ENCODE assay signal across 12 cellular contexts in the genomic region with DNA sequence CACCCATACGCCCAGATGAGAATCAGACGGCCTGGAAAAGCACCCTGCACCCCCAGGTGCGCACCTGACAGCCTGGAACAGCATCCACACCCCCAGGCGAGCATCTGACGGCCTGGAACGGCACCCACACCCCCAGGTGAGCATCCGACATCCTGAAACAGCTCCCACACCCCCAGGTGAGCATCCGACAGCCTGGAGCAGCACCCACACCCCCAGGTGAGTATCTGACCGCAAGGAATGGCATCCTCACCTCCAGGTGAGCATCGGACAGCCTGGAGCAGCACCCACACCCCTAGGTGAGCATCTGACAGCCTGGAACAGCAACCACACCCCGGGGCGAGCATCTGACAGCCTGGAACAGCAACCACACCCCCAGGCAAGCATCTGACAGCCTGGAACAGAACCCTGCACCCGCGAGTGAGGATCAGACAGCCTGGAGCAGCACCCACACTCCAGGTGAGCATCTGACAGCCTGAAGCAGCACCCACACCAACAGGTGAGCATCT. TPM values are rescaled to one million over a fixed set of nuclear protein-coding genes. Genes with fewer than 3 reads are reported as not detected.
DNase-seq lines count a peak whose midpoint lies in the region; ATAC-seq and TF ChIP-seq lines count a peak whose summit lies in the region.
"Not testable (repeated sequence)": the region's sequence is repeated elsewhere in the genome, so short reads cannot be mapped to it uniquely, and the experiment has no call there.
"Had no signal": no experiment of that assay in that cellular context is flagged by ENCODE, and none has a peak within 500 bp of the region (broad histone marks: within the 10 kb centered on the region; RNA-seq: fewer than 3 reads in every experiment).

No MANE protein-coding gene starts in this region.

- H3K27me3 ChIP-seq in left ventricle myocardium inferior (ENCODE audit: low read depth): peaks cover 40% of the 10 kb centered on the region
- not testable (repeated sequence) for H3K27me3 ChIP-seq in mesenchymal stem cell (ENCODE audit: control insufficient read depth in 1 of 2, insufficient read depth in 1 of 2, low read length in 2 of 2); trophoblast cell (ENCODE audit: insufficient read depth, low read length)
- H3K27me3 ChIP-seq in suprapubic skin: peaks cover 53% of the 10 kb centered on the region

- H3K27me3 Mint-ChIP-seq in activated CD8-positive, alpha-beta T cell treated with anti-CD3 and anti-CD28 coated beads, Interleukin-2, amount 10 ng/mL, durations not matched to agents 7 days and 5 days (ENCODE audit: low read depth); activated naive CD8-positive, alpha-beta T cell treated with anti-CD3 and anti-CD28 coated beads, Interleukin-2, amount 10 ng/mL, durations not matched to agents 7 days and 5 days: not testable (repeated sequence)

- CTCF ChIA-PET in activated CD8-positive, alpha-beta T cell treated with anti-CD3 and anti-CD28 coated beads, Interleukin-2, amount 10 ng/mL, durations not matched to agents 7 days and 5 days (lab: Charles Lee): not testable (repeated sequence)

- H3K79me1 ChIP-seq in mesenchymal stem cell (replicated peaks; ENCODE audit: low read length, poor library complexity, severe bottlenecking); trophoblast cell (ENCODE audit: low read length): not testable (repeated sequence)

- peak overlapping the region; percentile 2 for H2AFZ ChIP-seq in mesenchymal stem cell (ENCODE audit: low read depth, low read length)
- not testable (repeated sequence) for H2AFZ ChIP-seq in trophoblast cell (ENCODE audit: insufficient read depth, low read length, poor library complexity)

- H3K4me3 ChIP-seq in left ventricle myocardium inferior; mesenchymal stem cell (ENCODE audit: insufficient read depth in 1 of 2, low read depth in 1 of 2, low read length in 2 of 2); suprapubic skin: not testable (repeated sequence)
- peak overlapping the region; percentile 1 for H3K4me3 ChIP-seq in trophoblast cell (ENCODE audit: low read depth, low read length)

- H3K4me3 Mint-ChIP-seq in activated CD8-positive, alpha-beta T cell treated with anti-CD3 and anti-CD28 coated beads, Interleukin-2, amount 10 ng/mL, durations not matched to agents 7 days and 5 days; activated naive CD8-positive, alpha-beta T cell treated with anti-CD3 and anti-CD28 coated beads, Interleukin-2, amount 10 ng/mL, durations not matched to agents 7 days and 5 days: not testable (repeated sequence)

- H3K4ac ChIP-seq in mesenchymal stem cell (ENCODE audit: low read depth in 1 of 2, low read length in 2 of 2); trophoblast cell (ENCODE audit: low read depth, low read length): not testable (repeated sequence)

- H3K9ac ChIP-seq in mesenchymal stem cell (ENCODE audit: low read length); trophoblast cell (ENCODE audit: low read length): not testable (repeated sequence)

- H4K12ac ChIP-seq in trophoblast cell (ENCODE audit: low read depth, low read length): not testable (repeated sequence)

- intact Hi-C loops in left ventricle myocardium inferior (cut with micrococcal nuclease): not testable (repeated sequence)

- not testable (repeated sequence) for H3K23ac ChIP-seq in mesenchymal stem cell (ENCODE audit: low read length in 2 of 2); trophoblast cell (ENCODE audit: low read length)

- 43% methylated on average over 14 of the region's 14 CpGs for WGBS in mesenchymal stem cell
- WGBS in trophoblast cell (ENCODE audit: extremely low coverage, insufficient coverage, insufficient read length): no CpG with 5 or more reads among the region's 14 CpGs
- WGBS in suprapubic skin: 41% methylated on average over 14 of the region's 14 CpGs

- not testable (repeated sequence) for H3K18ac ChIP-seq in mesenchymal stem cell (ENCODE audit: low read depth in 1 of 2, low read length in 2 of 2); trophoblast cell (ENCODE audit: low read length)

- H4K91ac ChIP-seq in mesenchymal stem cell (ENCODE audit: low read length); trophoblast cell (ENCODE audit: low read depth, low read length): not testable (repeated sequence)

- DNase-seq in CD1c-positive myeloid dendritic cell (ENCODE audit: extremely low spot score) (peak; percentile 3), NAMALWA (ENCODE audit: low spot score) (peak; percentile 38), left ventricle myocardium inferior (peak; percentile 21), suprapubic skin (ENCODE audit: low spot score in 2 of 2) (peak; percentile 71 to 88)
- not testable (repeated sequence) for DNase-seq in activated CD8-positive, alpha-beta T cell treated with anti-CD3 and anti-CD28 coated beads, Interleukin-2, amount 10 ng/mL, durations not matched to agents 7 days and 5 days; mesenchymal stem cell; trophoblast cell
- DNase-seq in activated naive CD8-positive, alpha-beta T cell treated with anti-CD3 and anti-CD28 coated beads, Interleukin-2, amount 10 ng/mL, durations not matched to agents 7 days and 5 days: peak; percentile 47

- H2BK120ac ChIP-seq in mesenchymal stem cell (ENCODE audit: low read depth, low read length); trophoblast cell (ENCODE audit: insufficient read depth, low read length, poor library complexity): not testable (repeated sequence)

- H3K9me3 ChIP-seq in left ventricle myocardium inferior (replicated peaks); suprapubic skin: not testable (repeated sequence)
- H3K9me3 ChIP-seq in mesenchymal stem cell (ENCODE audit: control insufficient read depth, low read length): peaks cover 19% of the 10 kb centered on the region
- H3K9me3 ChIP-seq in trophoblast cell (ENCODE audit: insufficient read depth, low read depth, low read length): peaks cover 63% of the 10 kb centered on the region

- ATAC-seq in activated CD8-positive, alpha-beta T cell treated with anti-CD3 and anti-CD28 coated beads, Interleukin-2, amount 10 ng/mL, durations not matched to agents 7 days and 5 days; activated naive CD8-positive, alpha-beta T cell treated with anti-CD3 and anti-CD28 coated beads, Interleukin-2, amount 10 ng/mL, durations not matched to agents 7 days and 5 days (ENCODE audit: low read depth): not testable (repeated sequence)

- H2BK5ac ChIP-seq in mesenchymal stem cell (ENCODE audit: low read depth, low read length, poor library complexity, severe bottlenecking); trophoblast cell (ENCODE audit: low read depth, low read length, poor library complexity): not testable (repeated sequence)

- H3K27ac Mint-ChIP-seq in activated CD8-positive, alpha-beta T cell treated with anti-CD3 and anti-CD28 coated beads, Interleukin-2, amount 10 ng/mL, durations not matched to agents 7 days and 5 days: peak overlapping the region; percentile 61
- H3K27ac Mint-ChIP-seq in activated naive CD8-positive, alpha-beta T cell treated with anti-CD3 and anti-CD28 coated beads, Interleukin-2, amount 10 ng/mL, durations not matched to agents 7 days and 5 days: not testable (repeated sequence)

- H2BK15ac ChIP-seq in mesenchymal stem cell (ENCODE audit: low read depth, poor library complexity, severe bottlenecking): not testable (repeated sequence)

- not testable (repeated sequence) for TF ChIP-seq POLR2A in suprapubic skin (IDR thresholded peaks at IDR 0.05)

- H3K36me3 Mint-ChIP-seq in activated CD8-positive, alpha-beta T cell treated with anti-CD3 and anti-CD28 coated beads, Interleukin-2, amount 10 ng/mL, durations not matched to agents 7 days and 5 days (ENCODE audit: low read depth); activated naive CD8-positive, alpha-beta T cell treated with anti-CD3 and anti-CD28 coated beads, Interleukin-2, amount 10 ng/mL, durations not matched to agents 7 days and 5 days: not testable (repeated sequence)

- H2BK12ac ChIP-seq in mesenchymal stem cell (ENCODE audit: low read length in 2 of 2); trophoblast cell (ENCODE audit: low read length): not testable (repeated sequence)

- not testable (repeated sequence) for H3K14ac ChIP-seq in mesenchymal stem cell (ENCODE audit: low read length in 2 of 2); trophoblast cell (ENCODE audit: low read length)

- H3K4me1 ChIP-seq in left ventricle myocardium inferior; mesenchymal stem cell (ENCODE audit: control insufficient read depth, insufficient read depth, low read depth, low read length); trophoblast cell (ENCODE audit: control insufficient read depth in 1 of 2, insufficient read depth in 2 of 2, low read length in 2 of 2); suprapubic skin: not testable (repeated sequence)

- not testable (repeated sequence) for H2AK5ac ChIP-seq in mesenchymal stem cell (ENCODE audit: low read length, severe bottlenecking); trophoblast cell (ENCODE audit: low read length)

- not testable (repeated sequence) for H3K4me2 ChIP-seq in mesenchymal stem cell (ENCODE audit: low read length, poor library complexity, severe bottlenecking); trophoblast cell (ENCODE audit: low read length)

- POLR2A ChIA-PET in activated CD8-positive, alpha-beta T cell treated with anti-CD3 and anti-CD28 coated beads, Interleukin-2, amount 10 ng/mL, durations not matched to agents 7 days and 5 days (lab: Charles Lee); activated naive CD8-positive, alpha-beta T cell treated with anti-CD3 and anti-CD28 coated beads, Interleukin-2, amount 10 ng/mL, durations not matched to agents 7 days and 5 days (lab: Charles Lee): not testable (repeated sequence)

- H3K79me2 ChIP-seq in trophoblast cell (ENCODE audit: control insufficient read depth, insufficient read depth, low read length, poor library complexity): not testable (repeated sequence)

- not testable (repeated sequence) for H3K27ac ChIP-seq in left ventricle myocardium inferior (replicated peaks); mesenchymal stem cell (ENCODE audit: low read length, poor library complexity, severe bottlenecking); trophoblast cell (ENCODE audit: low read depth, low read length); suprapubic skin

- TF ChIP-seq CTCF in left ventricle myocardium inferior (IDR thresholded peaks at IDR 0.05; ENCODE audit: borderline replicate concordance); suprapubic skin (IDR thresholded peaks at IDR 0.05): not testable (repeated sequence)

- not testable (repeated sequence) for H3K9me3 Mint-ChIP-seq in activated CD8-positive, alpha-beta T cell treated with anti-CD3 and anti-CD28 coated beads, Interleukin-2, amount 10 ng/mL, durations not matched to agents 7 days and 5 days (ENCODE audit: insufficient read depth); activated naive CD8-positive, alpha-beta T cell treated with anti-CD3 and anti-CD28 coated beads, Interleukin-2, amount 10 ng/mL, durations not matched to agents 7 days and 5 days

- not testable (repeated sequence) for TF ChIP-seq EP300 in suprapubic skin (IDR thresholded peaks at IDR 0.05)

- not testable (repeated sequence) for H4K8ac ChIP-seq in mesenchymal stem cell (ENCODE audit: low read length); trophoblast cell (ENCODE audit: low read depth, low read length)

- not testable (repeated sequence) for H3K36me3 ChIP-seq in left ventricle myocardium inferior; mesenchymal stem cell (ENCODE audit: control insufficient read depth in 1 of 2, insufficient read depth in 2 of 2, low read depth in 1 of 2, low read length in 2 of 2); trophoblast cell (ENCODE audit: control insufficient read depth in 1 of 2, insufficient read depth in 2 of 2, low read length in 2 of 2); suprapubic skin

- not testable (repeated sequence) for H3K4me1 Mint-ChIP-seq in activated CD8-positive, alpha-beta T cell treated with anti-CD3 and anti-CD28 coated beads, Interleukin-2, amount 10 ng/mL, durations not matched to agents 7 days and 5 days (ENCODE audit: low read depth); activated naive CD8-positive, alpha-beta T cell treated with anti-CD3 and anti-CD28 coated beads, Interleukin-2, amount 10 ng/mL, durations not matched to agents 7 days and 5 days

RNA-seq across cellular contexts. Expression of a gene that starts 21.7 kb away (rescaled TPM):
- total RNA-seq in activated CD8-positive, alpha-beta T cell treated with anti-CD3 and anti-CD28 coated beads, Interleukin-2, amount 10 ng/mL, durations not matched to agents 7 days and 5 days: 1 to 10 TPM; 3.7 to 4.0 TPM
- 1 to 10 TPM; 3.0 to 4.1 TPM for total RNA-seq in activated naive CD8-positive, alpha-beta T cell treated with anti-CD3 and anti-CD28 coated beads, Interleukin-2, amount 10 ng/mL, durations not matched to agents 7 days and 5 days
- 0.82 TPM for total RNA-seq in left ventricle myocardium inferior
- not detected for polyA plus RNA-seq in mesenchymal stem cell (2013, experiment 1 of 2)
- polyA plus RNA-seq in mesenchymal stem cell (2013, experiment 2 of 2): not detected
- polyA plus RNA-seq in trophoblast cell (2013): 0.65 and 0.66 TPM in 2 replicates
- total RNA-seq in suprapubic skin: 1 to 10 TPM in 2 of 4 donors, not detected in 2; 2.2 to 2.6 TPM
- total RNA-seq: epithelial cell of proximal tubule, left lobe of liver, SK-MEL-5 had no signal
- polyA plus RNA-seq: A549 had no signal
